12 cellular contexts compared by ENCODE assay signal in the genomic region with DNA sequence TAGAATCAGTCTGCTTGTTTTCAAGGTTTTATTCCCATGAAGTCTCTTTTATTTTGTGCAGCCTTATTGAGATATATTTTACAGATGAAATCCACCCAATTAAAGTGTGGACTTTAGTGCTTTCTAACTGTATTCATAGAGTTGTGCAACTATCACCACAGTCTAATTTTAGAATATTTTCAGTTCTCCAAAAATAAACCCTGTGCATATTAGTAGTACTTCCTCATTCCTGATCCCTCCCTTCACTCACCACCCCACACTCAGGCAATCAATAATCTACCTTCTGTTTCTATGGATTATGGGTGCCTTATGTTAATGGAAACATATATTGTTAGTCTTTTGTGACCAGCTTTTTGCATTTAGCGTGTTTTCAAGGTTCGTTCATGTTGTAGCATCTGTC.
A peak's percentile ranks its signal among the peaks of the same experiment; 100 is the strongest.
DNase-seq lines count a peak whose midpoint lies in the region; ATAC-seq and TF ChIP-seq lines count a peak whose summit lies in the region.
"Had no signal": no experiment of that assay in that cellular context is flagged by ENCODE, and none has a peak within 500 bp of the region (broad histone marks: within the 10 kb centered on the region; RNA-seq: fewer than 3 reads in every experiment).

No MANE protein-coding gene starts in this region.

- peaks cover 5% of the 10 kb centered on the region for H3K4me1 Mint-ChIP-seq in activated T-cell treated with anti-CD3 and anti-CD28 coated beads, Interleukin-2, amount 50 U/mL, for 72 hours (ENCODE audit: low read depth)

- H3K9ac ChIP-seq in GM23248 (peak overlapping the region; percentile 62), Karpas-422 (ENCODE audit: low read length) (no peak overlapping the region)

- no peak overlapping the region for H3K4me3 Mint-ChIP-seq in activated T-cell treated with anti-CD3 and anti-CD28 coated beads, Interleukin-2, amount 50 U/mL, for 72 hours
- H3K4me3 Mint-ChIP-seq: T-helper 2 cell treated with Interferon-gamma antibody and Interleukin-4, amounts not matched to agents 5 μg/mL and 100 μg/mL, for 36 hours had no signal

- H3K4me1 ChIP-seq in GM23248 (ENCODE audit: insufficient read depth) (peaks cover 32% of the 10 kb centered on the region), Karpas-422 (ENCODE audit: low read length) (peaks cover 12% of the 10 kb centered on the region), foreskin keratinocyte (no peaks in the 10 kb centered on the region)

- H3K79me2 ChIP-seq in GM23248 (ENCODE audit: insufficient read depth) = no peaks in the 10 kb centered on the region
- no peaks in the 10 kb centered on the region for H3K79me2 ChIP-seq in Karpas-422 (ENCODE audit: low read length)

- H2AFZ ChIP-seq in GM23248 (no peak overlapping the region), Karpas-422 (ENCODE audit: low read length) (no peak overlapping the region)

- H3K36me3 ChIP-seq in GM23248 (ENCODE audit: low read depth) (no peaks in the 10 kb centered on the region), Karpas-422 (ENCODE audit: insufficient read depth, low read length) (no peaks in the 10 kb centered on the region)
- H3K36me3 ChIP-seq: cardiac muscle cell had no signal

- H4K20me1 ChIP-seq in GM23248 (ENCODE audit: insufficient read depth) (no peaks in the 10 kb centered on the region), Karpas-422 (ENCODE audit: insufficient read depth, low read depth, low read length) (no peaks in the 10 kb centered on the region)

- TF ChIP-seq CTCF in fibroblast of the aortic adventitia (IDR thresholded peaks at IDR 0.05; ENCODE audit: insufficient read depth, low read length) (no peak), foreskin keratinocyte (conservative IDR thresholded peaks at IDR 0.05) (no peak)

- H3K4me2 ChIP-seq in GM23248 (ENCODE audit: unreplicated experiment) = peak overlapping the region; percentile 76
- H3K4me2 ChIP-seq in Karpas-422 (ENCODE audit: low read depth, low read length, poor library complexity, severe bottlenecking) = no peak overlapping the region

- 99 to 100% methylated on average over 2 of the region's 2 CpGs for WGBS in GM23248 (ENCODE audit: low coverage in 1 of 2, low lambda C conversion rate in 2 of 2, missing lambda C conversion rate in 2 of 2), 2 experiments

- H3K9me3 Mint-ChIP-seq in activated T-cell treated with anti-CD3 and anti-CD28 coated beads, Interleukin-2, amount 50 U/mL, for 72 hours = peaks cover 3 to 6% of the 10 kb centered on the region in 2 donors
- H3K9me3 Mint-ChIP-seq: T-helper 2 cell treated with Interferon-gamma antibody and Interleukin-4, amounts not matched to agents 5 μg/mL and 100 μg/mL, for 36 hours had no signal

- H3K27ac ChIP-seq in GM23248 (peak overlapping the region; percentile 86), Karpas-422 (ENCODE audit: low read length) (no peak overlapping the region), foreskin keratinocyte (no peak overlapping the region)
- H3K27ac ChIP-seq: cardiac muscle cell had no signal

- peaks cover 35% of the 10 kb centered on the region for H3F3A ChIP-seq in GM23248 (ENCODE audit: insufficient read depth)

- H3K36me3 Mint-ChIP-seq in activated T-cell treated with anti-CD3 and anti-CD28 coated beads, Interleukin-2, amount 50 U/mL, for 72 hours (ENCODE audit: insufficient read depth in 2 of 2) = no peaks in the 10 kb centered on the region

- H3K27me3 Mint-ChIP-seq in activated T-cell treated with anti-CD3 and anti-CD28 coated beads, Interleukin-2, amount 50 U/mL, for 72 hours (ENCODE audit: low read depth) = peaks cover 8% of the 10 kb centered on the region

- H3K27me3 ChIP-seq in GM23248 (replicated peaks; ENCODE audit: insufficient read depth) (no peaks in the 10 kb centered on the region), Karpas-422 (ENCODE audit: low read length) (no peaks in the 10 kb centered on the region), foreskin keratinocyte (no peaks in the 10 kb centered on the region)
- H3K27me3 ChIP-seq: cardiac muscle cell had no signal

- peak; percentile 88 for ATAC-seq in GM18502 (IDR thresholded peaks at IDR 0.05; ENCODE audit: poor library complexity, unreplicated experiment)
- no peak for ATAC-seq in activated T-cell treated with anti-CD3 and anti-CD28 coated beads, Interleukin-2, amount 50 U/mL, for 72 hours (replicated peaks in 1 of 2)
- ATAC-seq in foreskin keratinocyte = no peak

- no peak overlapping the region for H3K27ac Mint-ChIP-seq in activated T-cell treated with anti-CD3 and anti-CD28 coated beads, Interleukin-2, amount 50 U/mL, for 72 hours
- H3K27ac Mint-ChIP-seq: T-helper 2 cell treated with Interferon-gamma antibody and Interleukin-4, amounts not matched to agents 5 μg/mL and 100 μg/mL, for 36 hours had no signal

- peak overlapping the region; percentile 28 for H3K4me3 ChIP-seq in GM23248
- H3K4me3 ChIP-seq in Karpas-422 (ENCODE audit: low read length) = no peak overlapping the region
- H3K4me3 ChIP-seq in fibroblast of the aortic adventitia (ENCODE audit: low read depth, low read length) = no peak overlapping the region
- H3K4me3 ChIP-seq: cardiac muscle cell had no signal

- H3K9me2 ChIP-seq in GM23248 (ENCODE audit: insufficient read depth) = no peaks in the 10 kb centered on the region
- 0 out of 2 replicates have a peak, but pooled peaks cover 3% of the 10 kb centered on the region for H3K9me2 ChIP-seq in Karpas-422 (replicated peaks; ENCODE audit: insufficient read depth, low read length)

- H3K9me3 ChIP-seq in GM23248 (ENCODE audit: low read depth) (no peaks in the 10 kb centered on the region), Karpas-422 (ENCODE audit: low read length) (0 out of 2 replicates have a peak, but pooled peaks cover 3% of the 10 kb centered on the region)

- DNase-seq in GM23248 (peak; percentile 53), Karpas-422 (peak; percentile 77), fibroblast of the aortic adventitia (ENCODE audit: low read depth) (peak; percentile 58), foreskin keratinocyte (no peak)
- DNase-seq in activated naive CD4-positive, alpha-beta T cell (lab: John Stamatoyannopoulos, UW) = no peak
- DNase-seq in activated T-cell treated with anti-CD3 and anti-CD28 coated beads, Interleukin-2, amount 50 U/mL, for 72 hours = no peak
- no peak for DNase-seq in activated effector memory CD4-positive, alpha-beta T cell treated with Interleukin-2 at 50 U/mL for 16 hours
- DNase-seq: DMS53, mammary epithelial cell had no signal

- in situ Hi-C loops in GM23248 (cut with MboI) = no loop called here

Comparison
In these comparisons a context has a peak if more than half of its experiments do, and no peak if none do; other contexts are left out.
1. DNase-seq: peak in GM23248 (single experiment), Karpas-422 (single experiment) and fibroblast of the aortic adventitia (single experiment); none in activated naive CD4-positive, alpha-beta T cell (0 of 4), activated T-cell treated with anti-CD3 and anti-CD28 coated beads, Interleukin-2, amount 50 U/mL, for 72 hours (0 of 2), foreskin keratinocyte (0 of 2) and activated effector memory CD4-positive, alpha-beta T cell treated with Interleukin-2 at 50 U/mL for 16 hours (single experiment).